ENCODE assay signal across 1 cellular context in genomic region chr3:47381317-47382157, GRCh38.
TF ChIP-seq lines count a peak whose summit lies in the region.

No MANE protein-coding gene starts in this region.

TF ChIP-seq in HepG2, 621 proteins besides CTCF, POLR2A, EP300 and RAD21 (continued from another document and continues in another):
- no peak; the same call in 1 of the 2 replicates for TF ChIP-seq MTERF4 (CRISPR knock-in tag; IDR thresholded peaks at IDR 0.05)
- no peak for TF ChIP-seq ZNF142 (CRISPR knock-in tag; IDR thresholded peaks at IDR 0.05)
- no peak for TF ChIP-seq ZNF34 (CRISPR knock-in tag; IDR thresholded peaks at IDR 0.05; ENCODE audit: borderline replicate concordance)
- TF ChIP-seq ZNF263 (CRISPR knock-in tag; IDR thresholded peaks at IDR 0.05): no peak
- TF ChIP-seq ZNF792 (CRISPR knock-in tag; IDR thresholded peaks at IDR 0.05): no peak
- TF ChIP-seq ZNF761 (CRISPR knock-in tag; conservative IDR thresholded peaks at IDR 0.05): 0 out of 2 replicates have a peak, but pooled peaks have one; percentile 38
- TF ChIP-seq ZNF562 (CRISPR knock-in tag; IDR thresholded peaks at IDR 0.05; ENCODE audit: borderline replicate concordance): no peak
- TF ChIP-seq PLSCR1 (CRISPR knock-in tag; IDR thresholded peaks at IDR 0.05; ENCODE audit: borderline replicate concordance): no peak
- no peak for TF ChIP-seq SSRP1 (CRISPR knock-in tag; IDR thresholded peaks at IDR 0.05)
- no peak; the same call in 1 of the 2 replicates for TF ChIP-seq SALL1 (CRISPR knock-in tag; IDR thresholded peaks at IDR 0.05)
- no peak for TF ChIP-seq ZNF570 (CRISPR knock-in tag; IDR thresholded peaks at IDR 0.05; ENCODE audit: borderline replicate concordance)
- 0 out of 2 replicates have a peak, but pooled peaks have one; percentile 49 for TF ChIP-seq ZNF101 (CRISPR knock-in tag; IDR thresholded peaks at IDR 0.05; ENCODE audit: borderline replicate concordance, low read depth)
- no peak for TF ChIP-seq ZNF770 (CRISPR knock-in tag; IDR thresholded peaks at IDR 0.05)
- TF ChIP-seq KDM2A (CRISPR knock-in tag; IDR thresholded peaks at IDR 0.05; ENCODE audit: borderline replicate concordance, low read depth): no peak
- TF ChIP-seq PRDM4 (CRISPR knock-in tag; IDR thresholded peaks at IDR 0.05; ENCODE audit: borderline replicate concordance): no peak
- no peak for TF ChIP-seq SRSF9 (IDR thresholded peaks at IDR 0.05; ENCODE audit: borderline replicate concordance, insufficient read depth, low read depth, low read length, poor library complexity, severe bottlenecking)
- no peak for TF ChIP-seq SNRNP70 (IDR thresholded peaks at IDR 0.05; ENCODE audit: low read depth, low read length)
- TF ChIP-seq NR2F1 (CRISPR knock-in tag; IDR thresholded peaks at IDR 0.05): no peak
- TF ChIP-seq NFIC (IDR thresholded peaks at IDR 0.05; ENCODE audit: low read length): no peak
- no peak for TF ChIP-seq ADNP (CRISPR knock-in tag; IDR thresholded peaks at IDR 0.05)
- no peak for TF ChIP-seq NONO (IDR thresholded peaks at IDR 0.05)
- no peak; the same call in none of the 2 replicates for TF ChIP-seq NONO (CRISPR knock-in tag; conservative IDR thresholded peaks at IDR 0.05)
- TF ChIP-seq IRX3 (CRISPR knock-in tag; IDR thresholded peaks at IDR 0.05; ENCODE audit: borderline replicate concordance, low read depth): 0 out of 2 replicates have a peak, but pooled peaks have one; percentile 26
- no peak for TF ChIP-seq ZNF280D (CRISPR knock-in tag; IDR thresholded peaks at IDR 0.05)
- TF ChIP-seq ZNF552 (CRISPR knock-in tag; IDR thresholded peaks at IDR 0.05; ENCODE audit: borderline replicate concordance): no peak
- TF ChIP-seq KDM4B (CRISPR knock-in tag; IDR thresholded peaks at IDR 0.05): 0 out of 2 replicates have a peak, but pooled peaks have one; percentile 17
- no peak for TF ChIP-seq ZNF652 (CRISPR knock-in tag; IDR thresholded peaks at IDR 0.05; ENCODE audit: borderline replicate concordance, low read depth)
- no peak for TF ChIP-seq ZEB1 (IDR thresholded peaks at IDR 0.05; ENCODE audit: insufficient replicate concordance, low read depth)
- no peak; the same call in 1 of the 2 replicates for TF ChIP-seq RXRB (CRISPR knock-in tag; IDR thresholded peaks at IDR 0.05; ENCODE audit: borderline replicate concordance)
- peak; percentile 5 for TF ChIP-seq YY1 (IDR thresholded peaks at IDR 0.05; ENCODE audit: insufficient read depth, insufficient replicate concordance, low read depth, low read length)
- no peak for TF ChIP-seq ZNF558 (CRISPR knock-in tag; IDR thresholded peaks at IDR 0.05; ENCODE audit: borderline replicate concordance)
- TF ChIP-seq NR2F2 (IDR thresholded peaks at IDR 0.05; ENCODE audit: borderline replicate concordance, low read depth): no peak
- 0 out of 2 replicates have a peak, but pooled peaks have one; percentile 3 for TF ChIP-seq ZNF546 (CRISPR knock-in tag; conservative IDR thresholded peaks at IDR 0.05)
- TF ChIP-seq IRF1 (CRISPR knock-in tag; IDR thresholded peaks at IDR 0.05; ENCODE audit: low read depth): no peak
- TF ChIP-seq SP2 (CRISPR knock-in tag; IDR thresholded peaks at IDR 0.05): no peak
- no peak for TF ChIP-seq ZNF160 (CRISPR knock-in tag; IDR thresholded peaks at IDR 0.05)
- TF ChIP-seq ZFAT (CRISPR knock-in tag; conservative IDR thresholded peaks at IDR 0.05): no peak
- no peak for TF ChIP-seq SNAPC4 (CRISPR knock-in tag; IDR thresholded peaks at IDR 0.05)
- no peak for TF ChIP-seq ZKSCAN1 (IDR thresholded peaks at IDR 0.05; ENCODE audit: low read length)
- TF ChIP-seq ZSCAN29 (CRISPR knock-in tag; conservative IDR thresholded peaks at IDR 0.05): 0 out of 2 replicates have a peak, but pooled peaks have one; percentile 41
- no peak for TF ChIP-seq KLF11 (CRISPR knock-in tag; IDR thresholded peaks at IDR 0.05)
